Comparison of ENCODE assay signal across 11 cellular contexts in genomic region chr5:93249651-93250289, GRCh38.
DNase-seq lines count a peak whose midpoint lies in the region; ATAC-seq, FAIRE-seq and TF ChIP-seq lines count a peak whose summit lies in the region.
"Had no signal": no experiment of that assay in that cellular context is flagged by ENCODE, and none has a peak within 500 bp of the region (broad histone marks: within the 10 kb centered on the region; RNA-seq: fewer than 3 reads in every experiment).

No MANE protein-coding gene starts in this region.

- no peaks in the 10 kb centered on the region for H3K9me3 Mint-ChIP-seq in brain
- H3K9me3 Mint-ChIP-seq: T-helper 2 cell treated with Interferon-gamma antibody and Interleukin-4, amounts not matched to agents 5 μg/mL and 100 μg/mL, for 36 hours had no signal

- no peak for FAIRE-seq in HepG2 (lab: Jason Lieb, UNC)
- FAIRE-seq: G401.6 had no signal

- no peaks in the 10 kb centered on the region for H3K79me2 ChIP-seq in HepG2 (ENCODE audit: insufficient read depth, low read length)

- H3K27me3 Mint-ChIP-seq in brain = peaks cover 8% of the 10 kb centered on the region

- in situ Hi-C loops in HepG2 (cut with HindIII; ENCODE audit: extremely low pct_ligation_motif_present, low pct_unique_long_range_greater_than_20kb) = loop anchor here (10.0 kb wide), 2 partner anchors 305 to 365 kb away; no protein-coding TSS in a partner anchor

- H3K36me3 ChIP-seq in HepG2 (replicated peaks in 1 of 2; ENCODE audit: control insufficient read depth in 1 of 2, insufficient read depth in 2 of 2, low read length in 2 of 2) (no peaks in the 10 kb centered on the region), stomach smooth muscle (ENCODE audit: control insufficient read depth in 2 of 2, insufficient read depth in 2 of 2, low read length in 2 of 2) (no peaks in the 10 kb centered on the region)

- H4K20me1 ChIP-seq in HepG2 (ENCODE audit: insufficient read depth, low read length) = no peaks in the 10 kb centered on the region

- H3K4me2 ChIP-seq in HepG2 (ENCODE audit: low read depth, low read length) = no peak overlapping the region

- TF ChIP-seq EP300 in HepG2 (IDR thresholded peaks at IDR 0.05; ENCODE audit: low read depth in 2 of 2, low read length in 2 of 2) = no peak
- TF ChIP-seq EP300 in HepG2 (CRISPR knock-in tag; IDR thresholded peaks at IDR 0.05; ENCODE audit: borderline replicate concordance) = no peak

- H3K27ac ChIP-seq in HepG2 (ENCODE audit: extremely low read length, insufficient read depth, low read length) (no peak overlapping the region), stomach smooth muscle (ENCODE audit: low read length) (peak overlapping the region; percentile 56)

- 97% methylated on average over 11 of the region's 11 CpGs for WGBS in HepG2 (ENCODE audit: low lambda C conversion rate)

- H3K27ac Mint-ChIP-seq in brain = peak overlapping the region in 3 of 5 experiments; percentile 73 to 98 (median 83)
- H3K27ac Mint-ChIP-seq: T-helper 2 cell treated with Interferon-gamma antibody and Interleukin-4, amounts not matched to agents 5 μg/mL and 100 μg/mL, for 36 hours had no signal

- DNase-seq in NCI-H1694 (lab: John Stamatoyannopoulos, UW) = peak; percentile 37
- DNase-seq in HepG2 (ENCODE audit: low spot score) = no peak
- DNase-seq in DMS53 (lab: John Stamatoyannopoulos, UW) = no peak
- DNase-seq in COLO668 (lab: John Stamatoyannopoulos, UW; ENCODE audit: unreplicated experiment) = no peak
- DNase-seq: NCI-H1930 had no signal

- H3K4me3 ChIP-seq in HepG2 (replicated peaks in 1 of 3; ENCODE audit: insufficient read depth in 1 of 3, low read depth in 2 of 3, low read length in 3 of 3) (no peak overlapping the region), stomach smooth muscle (ENCODE audit: low read length in 2 of 2) (peak overlapping the region in 1 of 2 donors; percentile 62)

- CTCF ChIA-PET in HepG2 (lab: Yijun Ruan, JAX; ENCODE audit: low intra/inter-chr PET ratio, low total read pairs) = no interaction called here

- H3K4me3 Mint-ChIP-seq in brain = peak overlapping the region in 3 of 5 experiments; percentile 62 to 72 (median 71)
- H3K4me3 Mint-ChIP-seq: T-helper 2 cell treated with Interferon-gamma antibody and Interleukin-4, amounts not matched to agents 5 μg/mL and 100 μg/mL, for 36 hours had no signal

- intact Hi-C loops in HepG2 (cut with micrococcal nuclease; ENCODE audit: unreplicated experiment) = loop anchor here (5.0 to 10.0 kb wide), 6 partner anchors 95 to 362 kb away; partner anchors contain the start of genes NR2F1 and NR2F1-AS1

- TF ChIP-seq POLR2A in HepG2 (IDR thresholded peaks at IDR 0.05; ENCODE audit: insufficient read depth in 1 of 2, low read depth in 2 of 2, low read length in 2 of 2) = no peak

- no peak overlapping the region for H3K9ac ChIP-seq in HepG2 (ENCODE audit: insufficient read depth, low read depth, low read length)
- H3K9ac ChIP-seq in stomach smooth muscle (ENCODE audit: low read length in 2 of 2) = peak overlapping the region in 1 of 2 donors; percentile 42

- TF ChIP-seq CTCF in brain (conservative IDR thresholded peaks at IDR 0.05) (no peak), HepG2 (CRISPR knock-in tag; IDR thresholded peaks at IDR 0.05) (no peak)

- no peaks in the 10 kb centered on the region for H3K36me3 Mint-ChIP-seq in brain

- H3K27me3 ChIP-seq in HepG2 (ENCODE audit: control insufficient read depth in 1 of 2, insufficient read depth in 2 of 2, low read length in 2 of 2) = no peaks in the 10 kb centered on the region
- no peaks in the 10 kb centered on the region for H3K27me3 ChIP-seq in stomach smooth muscle (ENCODE audit: control insufficient read depth in 1 of 2, insufficient read depth in 2 of 2, low read length in 2 of 2)

- H3K4me1 Mint-ChIP-seq in brain = peaks cover 51% of the 10 kb centered on the region

- no TSS peak for BruUV-seq in HepG2 (replicated peaks; lab: Mats Ljungman, UMichigan)

- H3K4me1 ChIP-seq in HepG2 (ENCODE audit: insufficient read depth, low read length) = peaks cover 52% of the 10 kb centered on the region
- peaks cover 23% of the 10 kb centered on the region for H3K4me1 ChIP-seq in stomach smooth muscle (ENCODE audit: control insufficient read depth, insufficient read depth, low read length)

- no peak overlapping the region for H2AFZ ChIP-seq in HepG2 (ENCODE audit: low read length)

- no peaks in the 10 kb centered on the region for H3K9me3 ChIP-seq in HepG2 (ENCODE audit: low read length)
- H3K9me3 ChIP-seq in stomach smooth muscle (ENCODE audit: control insufficient read depth in 2 of 2, low read length in 2 of 2) = no peaks in the 10 kb centered on the region

- no peak for TF ChIP-seq RAD21 in HepG2 (CRISPR knock-in tag; IDR thresholded peaks at IDR 0.05)

- ATAC-seq in HepG2 (no peak), HG02840 (IDR thresholded peaks at IDR 0.05; ENCODE audit: low FRiP score, unreplicated experiment) (no peak), HG03354 (IDR thresholded peaks at IDR 0.05; ENCODE audit: poor library complexity, severe bottlenecking, unreplicated experiment) (no peak)

- POLR2A ChIA-PET in HepG2 (lab: Yijun Ruan, JAX) = no interaction called here

TF ChIP-seq in HepG2, 621 proteins besides CTCF, POLR2A, EP300 and RAD21 (continues in another document):
- TF ChIP-seq ZNF251 (CRISPR knock-in tag; IDR thresholded peaks at IDR 0.05) = no peak
- TF ChIP-seq, protein P1, sequence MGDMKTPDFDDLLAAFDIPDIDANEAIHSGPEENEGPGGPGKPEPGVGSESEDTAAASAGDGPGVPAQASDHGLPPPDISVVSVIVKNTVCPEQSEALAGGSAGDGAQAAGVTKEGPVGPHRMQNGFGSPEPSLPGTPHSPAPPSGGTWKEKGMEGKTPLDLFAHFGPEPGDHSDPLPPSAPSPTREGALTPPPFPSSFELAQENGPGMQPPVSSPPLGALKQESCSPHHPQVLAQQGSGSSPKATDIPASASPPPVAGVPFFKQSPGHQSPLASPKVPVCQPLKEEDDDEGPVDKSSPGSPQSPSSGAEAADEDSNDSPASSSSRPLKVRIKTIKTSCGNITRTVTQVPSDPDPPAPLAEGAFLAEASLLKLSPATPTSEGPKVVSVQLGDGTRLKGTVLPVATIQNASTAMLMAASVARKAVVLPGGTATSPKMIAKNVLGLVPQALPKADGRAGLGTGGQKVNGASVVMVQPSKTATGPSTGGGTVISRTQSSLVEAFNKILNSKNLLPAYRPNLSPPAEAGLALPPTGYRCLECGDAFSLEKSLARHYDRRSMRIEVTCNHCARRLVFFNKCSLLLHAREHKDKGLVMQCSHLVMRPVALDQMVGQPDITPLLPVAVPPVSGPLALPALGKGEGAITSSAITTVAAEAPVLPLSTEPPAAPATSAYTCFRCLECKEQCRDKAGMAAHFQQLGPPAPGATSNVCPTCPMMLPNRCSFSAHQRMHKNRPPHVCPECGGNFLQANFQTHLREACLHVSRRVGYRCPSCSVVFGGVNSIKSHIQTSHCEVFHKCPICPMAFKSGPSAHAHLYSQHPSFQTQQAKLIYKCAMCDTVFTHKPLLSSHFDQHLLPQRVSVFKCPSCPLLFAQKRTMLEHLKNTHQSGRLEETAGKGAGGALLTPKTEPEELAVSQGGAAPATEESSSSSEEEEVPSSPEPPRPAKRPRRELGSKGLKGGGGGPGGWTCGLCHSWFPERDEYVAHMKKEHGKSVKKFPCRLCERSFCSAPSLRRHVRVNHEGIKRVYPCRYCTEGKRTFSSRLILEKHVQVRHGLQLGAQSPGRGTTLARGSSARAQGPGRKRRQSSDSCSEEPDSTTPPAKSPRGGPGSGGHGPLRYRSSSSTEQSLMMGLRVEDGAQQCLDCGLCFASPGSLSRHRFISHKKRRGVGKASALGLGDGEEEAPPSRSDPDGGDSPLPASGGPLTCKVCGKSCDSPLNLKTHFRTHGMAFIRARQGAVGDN (CRISPR knock-in tag; IDR thresholded peaks at IDR 0.05) = peak; percentile 26; the same call in 1 of the 2 replicates
- no peak for TF ChIP-seq HDAC2 (CRISPR knock-in tag; IDR thresholded peaks at IDR 0.05)
- no peak for TF ChIP-seq PRDM4 (CRISPR knock-in tag; IDR thresholded peaks at IDR 0.05; ENCODE audit: borderline replicate concordance)
- TF ChIP-seq, protein P2, sequence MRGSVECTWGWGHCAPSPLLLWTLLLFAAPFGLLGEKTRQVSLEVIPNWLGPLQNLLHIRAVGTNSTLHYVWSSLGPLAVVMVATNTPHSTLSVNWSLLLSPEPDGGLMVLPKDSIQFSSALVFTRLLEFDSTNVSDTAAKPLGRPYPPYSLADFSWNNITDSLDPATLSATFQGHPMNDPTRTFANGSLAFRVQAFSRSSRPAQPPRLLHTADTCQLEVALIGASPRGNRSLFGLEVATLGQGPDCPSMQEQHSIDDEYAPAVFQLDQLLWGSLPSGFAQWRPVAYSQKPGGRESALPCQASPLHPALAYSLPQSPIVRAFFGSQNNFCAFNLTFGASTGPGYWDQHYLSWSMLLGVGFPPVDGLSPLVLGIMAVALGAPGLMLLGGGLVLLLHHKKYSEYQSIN (CRISPR knock-in tag; IDR thresholded peaks at IDR 0.05; ENCODE audit: borderline replicate concordance) = no peak
- TF ChIP-seq HOXA5 (CRISPR knock-in tag; IDR thresholded peaks at IDR 0.05) = no peak
